In the genomic region with DNA sequence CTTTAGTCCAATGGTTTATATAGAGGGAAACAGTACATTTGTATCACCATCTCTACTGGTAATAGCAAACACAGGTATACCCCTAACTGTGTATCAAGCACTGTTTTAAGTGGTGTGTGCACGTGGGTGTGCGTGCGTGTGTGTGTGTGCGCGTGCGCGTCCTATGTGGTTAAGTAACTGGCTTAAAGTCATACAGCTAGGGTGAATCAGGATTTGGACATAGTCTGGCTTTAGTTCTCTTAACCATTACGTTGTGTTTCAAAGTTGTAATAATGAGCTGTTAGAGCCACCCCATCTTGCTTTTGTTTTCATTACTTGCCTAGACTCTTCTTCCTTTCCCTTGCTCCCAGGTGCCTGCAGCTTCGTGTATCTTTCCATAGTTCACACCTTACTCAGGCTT, we compare ENCODE assay signal across 8 cellular contexts. TPM values are rescaled to one million over a fixed set of nuclear protein-coding genes. Genes with fewer than 3 reads are reported as not detected.
DNase-seq lines count a peak whose midpoint lies in the region; ATAC-seq, FAIRE-seq and TF ChIP-seq lines count a peak whose summit lies in the region.

No MANE protein-coding gene starts in this region.

- H4K20me1 ChIP-seq in OCI-LY3 (ENCODE audit: insufficient read depth, low read length) (no peaks in the 10 kb centered on the region), neural progenitor cell (ENCODE audit: low read depth) (peaks cover 8% of the 10 kb centered on the region)

- H3K4me3 Mint-ChIP-seq in neural progenitor cell: peak overlapping the region; percentile 53

- H2AFZ ChIP-seq in OCI-LY3 (ENCODE audit: low read depth, low read length) (no peak overlapping the region), neural progenitor cell (replicated peaks) (no peak overlapping the region)

- H3K9me3 ChIP-seq in OCI-LY3 (ENCODE audit: insufficient read depth, low read length): no peaks in the 10 kb centered on the region
- H3K9me3 ChIP-seq in breast epithelium: no peaks in the 10 kb centered on the region
- no peaks in the 10 kb centered on the region for H3K9me3 ChIP-seq in neural progenitor cell (ENCODE audit: low read depth)

- H3K36me3 ChIP-seq in GM06990 (ENCODE audit: control insufficient read depth, insufficient read depth, low read length) (no peaks in the 10 kb centered on the region; the same call in 1 of the 2 replicates), OCI-LY3 (replicated peaks; ENCODE audit: low read depth, low read length) (no peaks in the 10 kb centered on the region), breast epithelium (no peaks in the 10 kb centered on the region), neural progenitor cell (no peaks in the 10 kb centered on the region)

- peaks cover 2% of the 10 kb centered on the region for H3K9me3 Mint-ChIP-seq in neural progenitor cell

- no peak for DNase-seq in GM06990 (ENCODE audit: extremely low read depth, insufficient read length)
- DNase-seq in breast epithelium (ENCODE audit: low spot score in 2 of 2): no peak
- DNase-seq in neural progenitor cell (ENCODE audit: low spot score): no peak
- no peak for DNase-seq in NCI-H524 treated with DMSO at 0.1 percent for 48 hours (lab: John Stamatoyannopoulos, UW)
- no peak for DNase-seq in frontal cortex (ENCODE audit: low spot score in 2 of 2)

- ATAC-seq in HG02981 (IDR thresholded peaks at IDR 0.05; ENCODE audit: unreplicated experiment): no peak
- no peak for ATAC-seq in GM21619 (IDR thresholded peaks at IDR 0.05; ENCODE audit: unreplicated experiment)

- no peaks in the 10 kb centered on the region for H3K36me3 Mint-ChIP-seq in neural progenitor cell

- TF ChIP-seq CTCF in GM06990 (IDR thresholded peaks at IDR 0.05; ENCODE audit: insufficient read depth, low read length, poor library complexity, severe bottlenecking): no peak
- TF ChIP-seq CTCF in OCI-LY3 (IDR thresholded peaks at IDR 0.05; ENCODE audit: low read depth, low read length): no peak
- TF ChIP-seq CTCF in breast epithelium (IDR thresholded peaks at IDR 0.05): no peak
- no peak for TF ChIP-seq CTCF in neural progenitor cell (IDR thresholded peaks at IDR 0.05)

- no peak for FAIRE-seq in frontal cortex (lab: Jason Lieb, UNC)

- H3K27me3 Mint-ChIP-seq in neural progenitor cell (ENCODE audit: insufficient read depth, low read depth): peaks cover 2% of the 10 kb centered on the region

- no peak overlapping the region for H3K27ac Mint-ChIP-seq in neural progenitor cell

- TF ChIP-seq POLR2A in breast epithelium (IDR thresholded peaks at IDR 0.05): no peak

- H3K4me1 ChIP-seq in OCI-LY3 (ENCODE audit: low read length) (peaks cover 22% of the 10 kb centered on the region), breast epithelium (peaks cover 0 to 8% of the 10 kb centered on the region in 2 donors), neural progenitor cell (peaks cover 7% of the 10 kb centered on the region)

- peaks cover 19% of the 10 kb centered on the region for H3F3A ChIP-seq in neural progenitor cell (ENCODE audit: low read depth)

- no peaks in the 10 kb centered on the region for H3K27me3 ChIP-seq in GM06990 (replicated peaks; ENCODE audit: control insufficient read depth, insufficient read depth, low read length)
- H3K27me3 ChIP-seq in OCI-LY3 (ENCODE audit: low read depth, low read length): no peaks in the 10 kb centered on the region
- no peaks in the 10 kb centered on the region for H3K27me3 ChIP-seq in breast epithelium
- H3K27me3 ChIP-seq in neural progenitor cell: no peaks in the 10 kb centered on the region

- H3K4me2 ChIP-seq in OCI-LY3 (ENCODE audit: low read length) (peak overlapping the region; percentile 78), neural progenitor cell (no peak overlapping the region)

- H3K4me1 Mint-ChIP-seq in neural progenitor cell: peaks cover 33% of the 10 kb centered on the region

- intact Hi-C loops in breast epithelium (cut with DNase I; ENCODE audit: low total_unique reads): loop anchor here (10.0 kb wide), 1 partner anchor 78 kb away; no protein-coding TSS in a partner anchor

- H3K9ac ChIP-seq in OCI-LY3 (ENCODE audit: low read length): no peak overlapping the region
- H3K9ac ChIP-seq in neural progenitor cell: no peak overlapping the region

- H3K4me3 ChIP-seq in GM06990 (replicated peaks; ENCODE audit: low read depth, low read length): peak overlapping the region; percentile 97
- no peak overlapping the region for H3K4me3 ChIP-seq in OCI-LY3 (ENCODE audit: low read length)
- peak overlapping the region in 2 of 3 donors; percentile 68 to 97 for H3K4me3 ChIP-seq in breast epithelium
- no peak overlapping the region for H3K4me3 ChIP-seq in neural progenitor cell

- H3K27ac ChIP-seq in OCI-LY3 (ENCODE audit: low read length) (no peak overlapping the region), breast epithelium (peak overlapping the region in 1 of 2 donors; percentile 99), neural progenitor cell (no peak overlapping the region)

- H3K79me2 ChIP-seq in OCI-LY3 (ENCODE audit: low read length) (peaks cover 94% of the 10 kb centered on the region), neural progenitor cell (ENCODE audit: low read depth) (peaks cover 92% of the 10 kb centered on the region)

RNA-seq across cellular contexts. Expression of a gene that starts 2.1 kb away (rescaled TPM):
- total RNA-seq in breast epithelium: 100 to 1,000 TPM; 139 to 157 (median 147) TPM
- 36.5 and 40.6 TPM in 2 replicates for total RNA-seq in neural progenitor cell (ENCODE audit: low replicate concordance)
- total RNA-seq in frontal cortex: 37.9 TPM

RNA-seq across cellular contexts. Expression of a gene that starts 2.4 kb away (rescaled TPM):
- 100 to 1,000 TPM; 139 to 156 (median 141) TPM for total RNA-seq in breast epithelium
- 98.9 and 120 TPM in 2 replicates for total RNA-seq in neural progenitor cell (ENCODE audit: low replicate concordance)
- total RNA-seq in frontal cortex: 85.2 TPM

Comparison
In these comparisons a context has a peak if more than half of its experiments do, and no peak if none do; other contexts are left out.
1. H3K4me3 ChIP-seq: peak in GM06990 (single experiment) and breast epithelium (2 of 3); none in OCI-LY3 (single experiment) and neural progenitor cell (single experiment).